ENCODE assay signal across 8 cellular contexts in the genomic region with DNA sequence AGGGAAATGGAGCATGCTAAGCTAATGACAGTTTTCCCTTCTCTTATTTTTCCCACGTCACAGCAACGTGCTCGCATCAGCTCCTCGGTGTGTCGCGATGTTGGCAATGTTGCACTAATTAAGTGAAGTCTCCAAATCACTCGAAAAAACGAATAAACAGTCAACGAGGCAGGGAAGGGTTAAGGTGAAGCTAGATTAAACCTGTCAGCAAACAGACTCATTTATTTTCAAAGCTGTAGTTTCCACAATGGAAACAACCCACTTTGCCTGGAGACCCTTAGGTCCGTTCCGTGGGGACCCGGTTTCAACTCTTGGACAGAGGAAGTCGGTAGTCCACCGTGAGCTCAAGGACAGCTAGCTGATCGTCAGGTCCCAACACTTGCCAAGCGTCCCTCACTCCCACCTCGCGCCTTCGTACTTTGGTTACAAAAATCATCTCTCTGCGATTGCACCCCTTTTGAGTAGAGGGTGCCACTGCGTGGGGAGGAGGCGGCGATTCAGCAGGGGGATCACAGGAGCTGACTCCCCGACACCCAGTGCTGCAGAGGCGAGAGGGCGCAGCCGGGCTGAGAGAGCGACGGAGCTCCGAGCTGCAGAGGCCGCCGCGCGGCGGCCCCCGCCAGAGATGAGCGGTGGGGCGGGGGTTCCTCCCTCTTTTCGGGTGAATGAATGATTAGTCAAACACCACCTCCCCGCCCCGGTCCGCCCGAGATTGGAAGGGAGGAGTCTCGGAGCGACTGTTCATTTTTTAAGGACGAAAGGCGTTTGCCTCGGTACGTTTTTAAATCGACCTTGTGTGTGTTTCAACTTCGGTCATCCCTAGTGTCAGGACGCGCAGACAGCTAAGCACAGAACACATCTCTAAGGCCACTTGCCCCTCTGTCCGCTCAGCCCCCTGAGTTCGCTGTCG. TPM values are rescaled to one million over a fixed set of nuclear protein-coding genes. Genes with fewer than 3 reads are reported as not detected.
DNase-seq lines count a peak whose midpoint lies in the region; ATAC-seq, FAIRE-seq and TF ChIP-seq lines count a peak whose summit lies in the region.

No MANE protein-coding gene starts in this region.

- no peaks in the 10 kb centered on the region for H3F3A ChIP-seq in PC-9 (ENCODE audit: insufficient read depth, low read depth)

- H3K4me1 ChIP-seq in GM12878 (ENCODE audit: control insufficient read depth, insufficient read depth, low read length), result no peaks in the 10 kb centered on the region
- peaks cover 22% of the 10 kb centered on the region for H3K4me1 ChIP-seq in iPS-18a (ENCODE audit: control insufficient read depth, low read depth, low read length)
- H3K4me1 ChIP-seq in PC-9 (replicated peaks; ENCODE audit: insufficient read depth), result no peaks in the 10 kb centered on the region

- H3K36me3 ChIP-seq in GM12878 (ENCODE audit: control insufficient read depth in 2 of 2, insufficient read depth in 2 of 2, low read length in 1 of 2) (no peaks in the 10 kb centered on the region), iPS-18a (ENCODE audit: control insufficient read depth, low read depth, low read length) (no peaks in the 10 kb centered on the region), PC-9 (ENCODE audit: low read depth) (no peaks in the 10 kb centered on the region)

- FAIRE-seq in GM12878 (lab: Jason Lieb, UNC), result no peak

- H2AFZ ChIP-seq in GM12878 (ENCODE audit: control insufficient read depth, low read depth, low read length) (no peak overlapping the region; the same call in 1 of the 2 replicates), PC-9 (no peak overlapping the region)

- H3K4me2 ChIP-seq in GM12878 (ENCODE audit: control insufficient read depth, insufficient read depth) (peak overlapping the region; percentile 48; the same call in 1 of the 2 replicates), PC-9 (no peak overlapping the region)

- TF ChIP-seq POLR2A in GM12878 (IDR thresholded peaks at IDR 0.05; ENCODE audit: low read depth, low read length), result no peak

- no peaks in the 10 kb centered on the region for H3K9me2 ChIP-seq in PC-9 (ENCODE audit: insufficient read depth)

- H3K4me3 ChIP-seq in GM12878 (no peak overlapping the region; the same call in 1 of the 2 replicates), iPS-18a (ENCODE audit: low read length) (peak overlapping the region; percentile 75), PC-9 (no peak overlapping the region)

- BruUV-seq in GM12878 (replicated peaks; lab: Mats Ljungman, UMichigan), result no TSS peak
- BruUV-seq in PC-9 (replicated peaks; lab: Mats Ljungman, UMichigan), result no TSS peak

- peak; percentile 32 for DNase-seq in NCI-H345 (lab: John Stamatoyannopoulos, UW)
- DNase-seq in NCI-H345 treated with DMSO at 0.1 percent for 48 hours (lab: John Stamatoyannopoulos, UW; ENCODE audit: unreplicated experiment), result no peak
- peak; percentile 58 for DNase-seq in NCI-H1092 treated with DMSO at 0.1 percent for 48 hours (lab: John Stamatoyannopoulos, UW)
- DNase-seq in GM12878 (ENCODE audit: low read depth, low spot score), result no peak
- peak; percentile 90 for DNase-seq in retina
- DNase-seq in PC-9, result no peak

- TF ChIP-seq RAD21 in GM12878 (IDR thresholded peaks at IDR 0.05; ENCODE audit: insufficient read depth, low read depth, low read length), result no peak

- H3K9me3 ChIP-seq in GM12878 (replicated peaks; ENCODE audit: control insufficient read depth, insufficient read depth, low read length), result no peaks in the 10 kb centered on the region
- no peaks in the 10 kb centered on the region for H3K9me3 ChIP-seq in iPS-18a (ENCODE audit: control insufficient read depth, low read depth, low read length)
- no peaks in the 10 kb centered on the region for H3K9me3 ChIP-seq in PC-9 (ENCODE audit: insufficient read depth, low read depth)

- TF ChIP-seq CTCF in GM12878 (IDR thresholded peaks at IDR 0.05 in 2 of 3, conservative IDR thresholded peaks at IDR 0.05 in 1 of 3; ENCODE audit: control insufficient read depth in 2 of 3, extremely low read depth in 1 of 3, insufficient read depth in 1 of 3, low read depth in 3 of 3, low read length in 3 of 3), result no peak
- no peak for TF ChIP-seq CTCF in PC-9 (conservative IDR thresholded peaks at IDR 0.05)

- intact Hi-C loops in GM12878 (cut with micrococcal nuclease; ENCODE audit: unreplicated experiment), result no loop called here
- intact Hi-C loops in PC-9 (cut with micrococcal nuclease; ENCODE audit: unreplicated experiment), result no loop called here

- in situ Hi-C loops in GM12878 (cut with MboI), result no loop called here

- H3K79me2 ChIP-seq in GM12878 (ENCODE audit: control insufficient read depth, insufficient read depth, low read length), result no peaks in the 10 kb centered on the region
- no peaks in the 10 kb centered on the region for H3K79me2 ChIP-seq in PC-9 (ENCODE audit: low read depth)

- WGBS in GM12878 (ENCODE audit: insufficient coverage, insufficient replicate concordance, low lambda C conversion rate, missing lambda C conversion rate), result 7% methylated on average over 48 of the region's 56 CpGs

- H3K27ac ChIP-seq in GM12878 (ENCODE audit: control insufficient read depth, insufficient read depth) (no peak overlapping the region), iPS-18a (ENCODE audit: low read length) (no peak overlapping the region), PC-9 (no peak overlapping the region)

- H3K9ac ChIP-seq in GM12878 (ENCODE audit: control insufficient read depth, insufficient read depth, low read length), result no peak overlapping the region
- H3K9ac ChIP-seq in iPS-18a (ENCODE audit: low read length), result no peak overlapping the region

- H4K20me1 ChIP-seq in GM12878 (ENCODE audit: control insufficient read depth, insufficient read depth), result no peaks in the 10 kb centered on the region
- H4K20me1 ChIP-seq in PC-9 (ENCODE audit: insufficient read depth), result no peaks in the 10 kb centered on the region

- no peak for TF ChIP-seq EP300 in GM12878 (IDR thresholded peaks at IDR 0.05; ENCODE audit: borderline replicate concordance in 1 of 2, control insufficient read depth in 1 of 2, low read depth in 2 of 2, low read length in 2 of 2)

- RAD21 ChIA-PET in GM12878 (lab: Charles Lee; ENCODE audit: unreplicated experiment), result interaction anchor here (0.6 kb wide), 1 partner anchor 314 kb away, joined by 4 read pairs; no protein-coding TSS in a partner anchor

- SMC1A ChIA-PET in GM12878 (lab: Charles Lee; ENCODE audit: uncharacterized antibody, unreplicated experiment), result no interaction called here

- POLR2A ChIA-PET in GM12878 (lab: Charles Lee), result no interaction called here
- POLR2A ChIA-PET in PC-9 (lab: Charles Lee; ENCODE audit: unreplicated experiment), result no interaction called here

- H3K27me3 ChIP-seq in GM12878 (replicated peaks in 1 of 2; ENCODE audit: control insufficient read depth in 2 of 2, insufficient read depth in 2 of 2, low read length in 1 of 2) (peaks cover 6 to 7% of the 10 kb centered on the region in 2 experiments), iPS-18a (ENCODE audit: control insufficient read depth, insufficient read depth, low read length) (peaks cover 62% of the 10 kb centered on the region), PC-9 (ENCODE audit: insufficient read depth, low read depth) (no peaks in the 10 kb centered on the region)

- ATAC-seq in GM12878, result 0 out of 3 replicates have a peak, but pooled peaks have one; percentile 19
- ATAC-seq in HG03108 (IDR thresholded peaks at IDR 0.05; ENCODE audit: unreplicated experiment), result no peak

- CTCF ChIA-PET in GM12878 (lab: Yijun Ruan, JAX), result interaction anchor here (1.4 to 1.9 kb wide), 2 partner anchors 9 to 96 kb away, joined by 3 to 6 read pairs; no protein-coding TSS in a partner anchor
- CTCF ChIA-PET in PC-9 (lab: Charles Lee), result interaction anchor here (0.5 to 1.2 kb wide), 2 partner anchors 67 to 262 kb away, joined by 3 read pairs; no protein-coding TSS in a partner anchor

TF ChIP-seq in GM12878, 131 proteins besides CTCF, POLR2A, EP300 and RAD21:
- TF ChIP-seq SUZ12 (IDR thresholded peaks at IDR 0.05; ENCODE audit: unreplicated experiment) (peak; percentile 91), CREB1 (IDR thresholded peaks at IDR 0.05; ENCODE audit: low read depth) (no peak)

RNA-seq across cellular contexts. Expression of gene BMPER, which starts 1.3 kb away (rescaled TPM):
- 0.17 and 0.50 TPM in 2 replicates for total RNA-seq in GM12878 (2013; cell fraction: nucleolus; rRNA removed)
- total RNA-seq in GM12878 (2014; rRNA removed), result not detected in 2 replicates
- total RNA-seq in GM12878 (2014; rRNA removed; fragmentation: Illumina TruSeq; extraction: Trizol), result not detected in 2 replicates
- total RNA-seq in GM12878 (2021), result not detected in 2 replicates
- polyA plus RNA-seq in GM12878 (2011; ENCODE audit: low read depth), result not detected
- 0.04 TPM in 1 of 2 replicates, not detected in the other for polyA plus RNA-seq in GM12878 (2011; rRNA removed)
- polyA plus RNA-seq in GM12878 (2011; cell fraction: cytosol; rRNA removed), result 0.01 TPM in 1 of 2 replicates, not detected in the other
- 0.04 and 0.18 TPM in 2 replicates for polyA plus RNA-seq in GM12878 (2011; cell fraction: nucleus; rRNA removed)
- 0.03 and 0.04 TPM in 2 replicates for polyA plus RNA-seq in GM12878 (2012)
- polyA plus RNA-seq in GM12878 (2014; fragmentation: Illumina TruSeq; extraction: Trizol), result not detected in 2 replicates
- polyA plus RNA-seq in GM12878 (2014; fragmentation: Nextera tagmentation; extraction: Ambion mirVana), result under 1 TPM in 1 of 2 experiments, not detected in 1; 0.02 TPM
- polyA plus RNA-seq in GM12878 (2014; rRNA removed), result not detected in 2 replicates
- under 1 TPM in 1 of 2 experiments, not detected in 1; 0.08 TPM for polyA plus RNA-seq in GM12878 (2016; fragmentation: Nextera tagmentation; extraction: Ambion mirVana)
- polyA minus RNA-seq in GM12878 (2011; rRNA and poly(A)+ RNA removed), result not detected in 2 replicates
- not detected in 2 replicates for polyA minus RNA-seq in GM12878 (2011; cell fraction: cytosol; rRNA and poly(A)+ RNA removed)
- not detected in 2 replicates for polyA minus RNA-seq in GM12878 (2011; cell fraction: nucleus; rRNA and poly(A)+ RNA removed)
- 0.33 and 0.50 TPM in 2 replicates for total RNA-seq in PC-9 (2021)

Comparison
In these comparisons a context has a peak if more than half of its experiments do, and no peak if none do; other contexts are left out.
1. DNase-seq: peak in NCI-H345 (single experiment), NCI-H1092 treated with DMSO at 0.1 percent for 48 hours (single experiment) and retina (single experiment); none in NCI-H345 treated with DMSO at 0.1 percent for 48 hours (single experiment), GM12878 (single experiment) and PC-9 (0 of 2).